In genomic region chr16:1188781-1189189, GRCh38 we compare ENCODE assay signal across 9 cellular contexts. TPM values are rescaled to one million over a fixed set of nuclear protein-coding genes. Genes with fewer than 3 reads are reported as not detected.
A peak's percentile ranks its signal among the peaks of the same experiment; 100 is the strongest.
DNase-seq lines count a peak whose midpoint lies in the region; ATAC-seq lines count a peak whose summit lies in the region.
"Had no signal": no experiment of that assay in that cellular context is flagged by ENCODE, and none has a peak within 500 bp of the region (broad histone marks: within the 10 kb centered on the region; RNA-seq: fewer than 3 reads in every experiment).

No MANE protein-coding gene starts in this region.

- CTCF ChIA-PET in activated naive CD4-positive, alpha-beta T cell treated with anti-CD3 and anti-CD28 coated beads, Interleukin-2, amount 10 ng/mL, durations not matched to agents 7 days and 5 days (lab: Charles Lee) = no interaction called here

- peaks cover 4% of the 10 kb centered on the region for H3K27me3 Mint-ChIP-seq in activated naive CD4-positive, alpha-beta T cell treated with anti-CD3 and anti-CD28 coated beads, Interleukin-2, amount 10 ng/mL, durations not matched to agents 7 days and 5 days

- H3K9me3 Mint-ChIP-seq in activated naive CD4-positive, alpha-beta T cell treated with anti-CD3 and anti-CD28 coated beads, Interleukin-2, amount 10 ng/mL, durations not matched to agents 7 days and 5 days = no peaks in the 10 kb centered on the region

- DNase-seq in GM04504 (ENCODE audit: low read depth) = peak; percentile 4
- peak; percentile 31 for DNase-seq in RPMI7951 (ENCODE audit: low read depth)
- DNase-seq in activated naive CD4-positive, alpha-beta T cell treated with anti-CD3 and anti-CD28 coated beads, Interleukin-2, amount 10 ng/mL, durations not matched to agents 7 days and 5 days = peak; percentile 74
- peak; percentile 31 for DNase-seq in iris pigment epithelial cell (ENCODE audit: low read depth)
- peak; percentile 63 for DNase-seq in stimulated activated CD8-positive, alpha-beta memory T cell treated with anti-CD3 and anti-CD28 coated beads, Interleukin-4, amount 100 ng/mL, for 48 hours

- H3K27ac Mint-ChIP-seq in activated naive CD4-positive, alpha-beta T cell treated with anti-CD3 and anti-CD28 coated beads, Interleukin-2, amount 10 ng/mL, durations not matched to agents 7 days and 5 days = no peak overlapping the region

- H3K36me3 Mint-ChIP-seq in activated naive CD4-positive, alpha-beta T cell treated with anti-CD3 and anti-CD28 coated beads, Interleukin-2, amount 10 ng/mL, durations not matched to agents 7 days and 5 days = no peaks in the 10 kb centered on the region

- H3K4me3 Mint-ChIP-seq in activated naive CD4-positive, alpha-beta T cell treated with anti-CD3 and anti-CD28 coated beads, Interleukin-2, amount 10 ng/mL, durations not matched to agents 7 days and 5 days = no peak overlapping the region

- no peaks in the 10 kb centered on the region for H3K4me1 Mint-ChIP-seq in activated naive CD4-positive, alpha-beta T cell treated with anti-CD3 and anti-CD28 coated beads, Interleukin-2, amount 10 ng/mL, durations not matched to agents 7 days and 5 days

- ATAC-seq in HG02610 (IDR thresholded peaks at IDR 0.05; ENCODE audit: unreplicated experiment) (no peak), GM19035 (IDR thresholded peaks at IDR 0.05; ENCODE audit: unreplicated experiment) (no peak), GM18502 (IDR thresholded peaks at IDR 0.05; ENCODE audit: poor library complexity, unreplicated experiment) (no peak)

RNA-seq across cellular contexts. Expression of gene CACNA1H, which starts 35.9 kb away (rescaled TPM):
- total RNA-seq in RPMI7951 (2014; rRNA removed; shearing (Covaris generic)) = not detected in 2 replicates

RNA-seq across cellular contexts. Expression of gene TPSG1, which starts 36.3 kb away (rescaled TPM):
- total RNA-seq in RPMI7951 (2014; rRNA removed; shearing (Covaris generic)) = 0.24 TPM in 1 of 2 replicates, not detected in the other
- total RNA-seq: dorsolateral prefrontal cortex had no signal

RNA-seq across cellular contexts. Expression of gene TPSB2, which starts 41.2 kb away (rescaled TPM):
- total RNA-seq in RPMI7951 (2014; rRNA removed; shearing (Covaris generic)) = not detected in 2 replicates

RNA-seq across cellular contexts. Expression of gene TPSAB1, which starts 51.7 kb away (rescaled TPM):
- 0.39 and 0.72 TPM in 2 replicates for total RNA-seq in RPMI7951 (2014; rRNA removed; shearing (Covaris generic))

Comparison
In these comparisons a context has a peak if more than half of its experiments do, and no peak if none do; other contexts are left out.
1. DNase-seq: peak in every context shown above with its lines; median percentile 74 in activated naive CD4-positive, alpha-beta T cell treated with anti-CD3 and anti-CD28 coated beads, Interleukin-2, amount 10 ng/mL, durations not matched to agents 7 days and 5 days; 63 in stimulated activated CD8-positive, alpha-beta memory T cell treated with anti-CD3 and anti-CD28 coated beads, Interleukin-4, amount 100 ng/mL, for 48 hours; 31 in RPMI7951; 31 in iris pigment epithelial cell; 4 in GM04504.